Comparison of ENCODE assay signal across 15 cellular contexts in genomic region chr5:129171194-129171944, GRCh38.
DNase-seq lines count a peak whose midpoint lies in the region; ATAC-seq and TF ChIP-seq lines count a peak whose summit lies in the region.
"Had no signal": no experiment of that assay in that cellular context is flagged by ENCODE, and none has a peak within 500 bp of the region (broad histone marks: within the 10 kb centered on the region; RNA-seq: fewer than 3 reads in every experiment).

No MANE protein-coding gene starts in this region.

- H3K4me3 ChIP-seq in heart right ventricle (no peak overlapping the region), left ventricle myocardium inferior (no peak overlapping the region), endodermal cell (ENCODE audit: low read length) (no peak overlapping the region), iPS-20b (ENCODE audit: low read length) (no peak overlapping the region), uterus (no peak overlapping the region), tibial artery (no peak overlapping the region)
- H3K4me3 ChIP-seq: BLaER1 treated with 17β-estradiol and CSF1 and Interleukin-3, amounts not matched to agents 10 nM and 100 nM; GM23248 had no signal

- no peak for DNase-seq in heart right ventricle
- no peak for DNase-seq in left ventricle myocardium inferior
- no peak for DNase-seq in endodermal cell
- peak; percentile 21 to 46 for DNase-seq in uterus
- DNase-seq in tibial artery = no peak
- DNase-seq in NCI-H2196 (lab: John Stamatoyannopoulos, UW; ENCODE audit: unreplicated experiment) = no peak
- DNase-seq: ACHN; CD4-positive, CD25-positive, alpha-beta regulatory T cell; GM23248; HCEC 1CT; HFFc6 had no signal

- H3K9me3 ChIP-seq in heart right ventricle = no peaks in the 10 kb centered on the region
- H3K9me3 ChIP-seq in left ventricle myocardium inferior (replicated peaks) = no peaks in the 10 kb centered on the region
- H3K9me3 ChIP-seq in endodermal cell (ENCODE audit: control insufficient read depth, low read length) = no peaks in the 10 kb centered on the region
- no peaks in the 10 kb centered on the region for H3K9me3 ChIP-seq in iPS-20b (ENCODE audit: insufficient read depth, low read depth, low read length)
- no peaks in the 10 kb centered on the region for H3K9me3 ChIP-seq in uterus
- no peaks in the 10 kb centered on the region for H3K9me3 ChIP-seq in tibial artery
- H3K9me3 ChIP-seq: BLaER1 treated with 17β-estradiol and CSF1 and Interleukin-3, amounts not matched to agents 10 nM and 100 nM had no signal

- H3K4me1 ChIP-seq in heart right ventricle (peaks cover 0 to 6% (median 0%) of the 10 kb centered on the region in 9 donors), left ventricle myocardium inferior (no peaks in the 10 kb centered on the region), endodermal cell (ENCODE audit: control insufficient read depth, insufficient read depth, low read length) (peaks cover 13% of the 10 kb centered on the region), iPS-20b (ENCODE audit: insufficient read depth, low read length) (no peaks in the 10 kb centered on the region), uterus (peaks cover 0 to 3% of the 10 kb centered on the region in 2 donors), tibial artery (no peaks in the 10 kb centered on the region)

- WGBS in heart right ventricle, 2 donors = 70 to 78% methylated on average over 2 of the region's 2 CpGs
- WGBS in endodermal cell (ENCODE audit: insufficient coverage in 1 of 2, insufficient read length in 1 of 2), 2 experiments = 57 to 79% methylated on average over 1 to 2 of the region's 2 CpGs

- H3K4me3 Mint-ChIP-seq in endodermal cell = no peak overlapping the region
- H3K4me3 Mint-ChIP-seq: CD4-positive, CD25-positive, alpha-beta regulatory T cell; HFFc6 had no signal

- H3K9ac ChIP-seq in endodermal cell (ENCODE audit: extremely low read depth, low read length, poor library complexity, severe bottlenecking) = no peak overlapping the region
- H3K9ac ChIP-seq in iPS-20b (ENCODE audit: low read depth, low read length) = peak overlapping the region; percentile 1; the same call in 1 of the 2 replicates
- H3K9ac ChIP-seq: BLaER1 treated with 17β-estradiol and CSF1 and Interleukin-3, amounts not matched to agents 10 nM and 100 nM; GM23248 had no signal

- no peaks in the 10 kb centered on the region for H3K27me3 Mint-ChIP-seq in endodermal cell (ENCODE audit: insufficient read depth)
- H3K27me3 Mint-ChIP-seq: CD4-positive, CD25-positive, alpha-beta regulatory T cell had no signal

- H3K36me3 ChIP-seq in heart right ventricle = no peaks in the 10 kb centered on the region
- H3K36me3 ChIP-seq in left ventricle myocardium inferior = no peaks in the 10 kb centered on the region
- no peaks in the 10 kb centered on the region for H3K36me3 ChIP-seq in endodermal cell (ENCODE audit: control insufficient read depth, insufficient read depth, low read length)
- H3K36me3 ChIP-seq in iPS-20b (ENCODE audit: insufficient read depth, low read depth, low read length) = no peaks in the 10 kb centered on the region
- H3K36me3 ChIP-seq in uterus = no peaks in the 10 kb centered on the region
- H3K36me3 ChIP-seq in tibial artery = no peaks in the 10 kb centered on the region
- H3K36me3 ChIP-seq: BLaER1 treated with 17β-estradiol and CSF1 and Interleukin-3, amounts not matched to agents 10 nM and 100 nM had no signal

- no peak for TF ChIP-seq POLR2A in uterus (IDR thresholded peaks at IDR 0.05)

- H3K36me3 Mint-ChIP-seq in endodermal cell (ENCODE audit: low read depth) = no peaks in the 10 kb centered on the region
- H3K36me3 Mint-ChIP-seq: CD4-positive, CD25-positive, alpha-beta regulatory T cell had no signal

- H3K27ac ChIP-seq in heart right ventricle (peak overlapping the region in 2 of 10 donors; percentile 3 to 30), left ventricle myocardium inferior (replicated peaks) (no peak overlapping the region), endodermal cell (ENCODE audit: low read depth, low read length) (no peak overlapping the region), iPS-20b (ENCODE audit: low read length) (no peak overlapping the region), uterus (peak overlapping the region; percentile 25 to 37), tibial artery (no peak overlapping the region)
- H3K27ac ChIP-seq: BLaER1 treated with 17β-estradiol and CSF1 and Interleukin-3, amounts not matched to agents 10 nM and 100 nM; GM23248; HL-60 had no signal

- H3K9me3 Mint-ChIP-seq in endodermal cell = no peaks in the 10 kb centered on the region

- no peaks in the 10 kb centered on the region for H3K27me3 ChIP-seq in heart right ventricle
- H3K27me3 ChIP-seq in left ventricle myocardium inferior (ENCODE audit: low read depth) = no peaks in the 10 kb centered on the region
- H3K27me3 ChIP-seq in endodermal cell (ENCODE audit: control insufficient read depth, insufficient read depth, low read length, poor library complexity, severe bottlenecking) = no peaks in the 10 kb centered on the region
- no peaks in the 10 kb centered on the region for H3K27me3 ChIP-seq in iPS-20b (ENCODE audit: insufficient read depth, low read length)
- H3K27me3 ChIP-seq in uterus = no peaks in the 10 kb centered on the region
- no peaks in the 10 kb centered on the region for H3K27me3 ChIP-seq in tibial artery
- H3K27me3 ChIP-seq: BLaER1 treated with 17β-estradiol and CSF1 and Interleukin-3, amounts not matched to agents 10 nM and 100 nM had no signal

- ATAC-seq in heart right ventricle (peak in 5 of 8 donors; percentile 35 to 65 (median 54)), GM19395 (IDR thresholded peaks at IDR 0.05; ENCODE audit: unreplicated experiment) (no peak)

- TF ChIP-seq CTCF in heart right ventricle (IDR thresholded peaks at IDR 0.05) (no peak), left ventricle myocardium inferior (IDR thresholded peaks at IDR 0.05; ENCODE audit: borderline replicate concordance) (no peak), endodermal cell (conservative IDR thresholded peaks at IDR 0.05) (no peak), uterus (IDR thresholded peaks at IDR 0.05) (no peak), tibial artery (IDR thresholded peaks at IDR 0.05) (no peak)

- peak overlapping the region; percentile 74 for H3K27ac Mint-ChIP-seq in endodermal cell
- H3K27ac Mint-ChIP-seq: CD4-positive, CD25-positive, alpha-beta regulatory T cell; HFFc6 had no signal

- intact Hi-C loops in heart right ventricle (cut with DNase I) (loop anchor here in 6 of 10 donors (5.0 to 10.0 kb wide), 2 partner anchors 593 to 596 kb away; no protein-coding TSS in a partner anchor), left ventricle myocardium inferior (cut with micrococcal nuclease) (loop anchor here (10.0 kb wide), 1 partner anchor 593 kb away; no protein-coding TSS in a partner anchor), uterus (cut with DNase I; ENCODE audit: low total_unique reads) (no loop called here), tibial artery (cut with DNase I; ENCODE audit: low total_unique reads) (no loop called here)

- peaks cover 31% of the 10 kb centered on the region for H3K4me1 Mint-ChIP-seq in endodermal cell
- H3K4me1 Mint-ChIP-seq: CD4-positive, CD25-positive, alpha-beta regulatory T cell had no signal

Comparison
In these comparisons a context has a peak if more than half of its experiments do, and no peak if none do; other contexts are left out.
1. DNase-seq: peak in uterus (2 of 2); none in heart right ventricle (0 of 2), left ventricle myocardium inferior (single experiment), endodermal cell (single experiment), tibial artery (0 of 2) and NCI-H2196 (single experiment).
2. H3K27ac ChIP-seq: peak in uterus (2 of 2); none in left ventricle myocardium inferior (single experiment), endodermal cell (single experiment), iPS-20b (single experiment) and tibial artery (0 of 2).
3. intact Hi-C loops: an anchor here in heart right ventricle (5.0 to 10.0 kb wide) and left ventricle myocardium inferior (10.0 kb wide); none called in uterus and tibial artery.